1 cellular context compared by ENCODE assay signal in the genomic region with DNA sequence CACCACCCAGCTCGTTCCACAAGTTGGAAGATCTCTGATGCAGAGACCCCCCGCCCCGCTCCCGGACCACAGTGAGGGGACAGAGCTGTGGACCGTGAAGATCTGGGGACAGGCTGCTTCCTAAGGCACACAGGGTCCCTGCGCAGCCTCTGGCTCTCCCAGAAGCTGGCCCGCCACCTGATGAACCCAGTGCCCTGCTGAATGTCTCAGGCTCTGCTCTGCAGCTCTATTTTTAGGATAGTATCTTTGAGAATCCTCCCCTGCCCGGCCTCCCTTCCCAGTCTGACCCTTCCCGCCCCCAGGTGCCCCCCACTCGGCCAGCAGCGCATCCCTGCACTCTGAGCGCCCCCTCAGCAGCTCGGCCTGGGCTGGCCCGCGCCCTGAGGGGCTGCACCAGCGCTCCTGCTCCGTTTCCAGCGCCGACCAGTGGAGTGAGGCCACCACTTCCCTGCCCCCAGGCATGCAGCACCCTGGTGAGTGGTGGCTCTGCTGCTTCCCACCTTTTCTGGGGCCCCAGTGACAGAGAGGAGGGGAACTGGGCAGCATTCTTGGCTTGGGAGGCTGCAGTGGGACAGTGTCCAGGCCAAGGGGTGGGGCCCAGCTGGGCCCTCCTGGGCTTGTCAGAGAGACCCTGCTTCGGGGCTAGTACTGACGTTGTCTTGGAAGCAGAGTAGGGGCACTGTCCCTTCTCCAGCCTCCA.
TF ChIP-seq lines count a peak whose summit lies in the region.

No MANE protein-coding gene starts in this region.

TF ChIP-seq in K562, 482 proteins besides CTCF, POLR2A, EP300 and RAD21:
- peak; percentile 66 for TF ChIP-seq POLR2G (IDR thresholded peaks at IDR 0.05; ENCODE audit: low read depth, low read length)
- TF ChIP-seq, protein P1, sequence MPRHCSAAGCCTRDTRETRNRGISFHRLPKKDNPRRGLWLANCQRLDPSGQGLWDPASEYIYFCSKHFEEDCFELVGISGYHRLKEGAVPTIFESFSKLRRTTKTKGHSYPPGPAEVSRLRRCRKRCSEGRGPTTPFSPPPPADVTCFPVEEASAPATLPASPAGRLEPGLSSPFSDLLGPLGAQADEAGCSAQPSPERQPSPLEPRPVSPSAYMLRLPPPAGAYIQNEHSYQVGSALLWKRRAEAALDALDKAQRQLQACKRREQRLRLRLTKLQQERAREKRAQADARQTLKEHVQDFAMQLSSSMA (CRISPR knock-in tag; IDR thresholded peaks at IDR 0.05): no peak
